ENCODE assay signal across 9 cellular contexts in genomic region chr6:163707385-163708355, GRCh38.
A peak's percentile ranks its signal among the peaks of the same experiment; 100 is the strongest.
DNase-seq lines count a peak whose midpoint lies in the region; ATAC-seq and TF ChIP-seq lines count a peak whose summit lies in the region.
"Had no signal": no experiment of that assay in that cellular context is flagged by ENCODE, and none has a peak within 500 bp of the region (broad histone marks: within the 10 kb centered on the region; RNA-seq: fewer than 3 reads in every experiment).

No MANE protein-coding gene starts in this region.

- ATAC-seq in GM19025 (IDR thresholded peaks at IDR 0.05; ENCODE audit: low read depth, unreplicated experiment) (peak; percentile 42), HG02981 (IDR thresholded peaks at IDR 0.05; ENCODE audit: unreplicated experiment) (peak; percentile 48)

- H2BK120ac ChIP-seq in H9 (ENCODE audit: low read depth, low read length, poor library complexity, severe bottlenecking): no peak overlapping the region

- no peak overlapping the region for H3K14ac ChIP-seq in H9 (ENCODE audit: insufficient read depth, low read length)

- no peaks in the 10 kb centered on the region for H3K27me3 Mint-ChIP-seq in H9 (ENCODE audit: low read depth)

- no peaks in the 10 kb centered on the region for H3K79me1 ChIP-seq in H9 (ENCODE audit: insufficient read depth, low read depth, low read length, poor library complexity, severe bottlenecking)

- H3K36me3 ChIP-seq in BLaER1 treated with 17β-estradiol and CSF1 and Interleukin-3, amounts not matched to agents 10 nM and 100 nM: no peaks in the 10 kb centered on the region
- H3K36me3 ChIP-seq in adipocyte (ENCODE audit: control insufficient read depth, insufficient read depth, low read length, severe bottlenecking) (no peaks in the 10 kb centered on the region), esophagus squamous epithelium (no peaks in the 10 kb centered on the region)

- intact Hi-C loops in esophagus squamous epithelium (cut with DNase I): no loop called here

- no peak overlapping the region for H4K5ac ChIP-seq in H9 (ENCODE audit: insufficient read length, low read depth, low read length)

- peaks cover 0 to 11% (median 0%) of the 10 kb centered on the region in 11 experiments; a peak in 9 of 22 replicates for H3K9me3 ChIP-seq in BLaER1 treated with 17β-estradiol and CSF1 and Interleukin-3, amounts not matched to agents 10 nM and 100 nM (replicated peaks in 1 of 11)
- H3K9me3 ChIP-seq in adipocyte (ENCODE audit: control insufficient read depth, low read length) (no peaks in the 10 kb centered on the region), esophagus squamous epithelium (no peaks in the 10 kb centered on the region), H9 (ENCODE audit: control insufficient read depth, low read depth, low read length) (no peaks in the 10 kb centered on the region)

- H3K56ac ChIP-seq in H9 (ENCODE audit: insufficient read length, low read depth, low read length): no peak overlapping the region

- H3K9ac ChIP-seq in BLaER1 treated with 17β-estradiol and CSF1 and Interleukin-3, amounts not matched to agents 10 nM and 100 nM: no peak overlapping the region
- H3K9ac ChIP-seq in adipocyte (ENCODE audit: low read length) (peak overlapping the region; percentile 13), H9 (ENCODE audit: extremely low read depth, insufficient read length, low read length) (no peak overlapping the region)

- no peak overlapping the region for H3K4me3 ChIP-seq in BLaER1 treated with 17β-estradiol and CSF1 and Interleukin-3, amounts not matched to agents 10 nM and 100 nM
- peak overlapping the region; percentile 14 for H3K4me3 ChIP-seq in adipocyte (ENCODE audit: low read length)
- no peak overlapping the region for H3K4me3 ChIP-seq in esophagus squamous epithelium

- no peaks in the 10 kb centered on the region; a peak in 1 of 7 replicates for H3K36me3 Mint-ChIP-seq in H9 (ENCODE audit: insufficient read depth in 1 of 3, low read depth in 3 of 3)

- no peaks in the 10 kb centered on the region for H3K27me3 ChIP-seq in BLaER1 treated with 17β-estradiol and CSF1 and Interleukin-3, amounts not matched to agents 10 nM and 100 nM
- no peaks in the 10 kb centered on the region for H3K27me3 ChIP-seq in adipocyte (replicated peaks; ENCODE audit: control insufficient read depth, insufficient read depth, low read length)
- peaks cover 0 to 5% (median 0%) of the 10 kb centered on the region in 4 donors for H3K27me3 ChIP-seq in esophagus squamous epithelium
- no peaks in the 10 kb centered on the region for H3K27me3 ChIP-seq in H9 (ENCODE audit: insufficient read depth, low read length)

- TF ChIP-seq POLR2A in esophagus squamous epithelium (IDR thresholded peaks at IDR 0.05): no peak

- H3K4me3 Mint-ChIP-seq in H9: no peak overlapping the region

- H3K27ac ChIP-seq in BLaER1 treated with 17β-estradiol and CSF1 and Interleukin-3, amounts not matched to agents 10 nM and 100 nM: peak overlapping the region in 2 of 11 experiments; percentile 8 to 18; a peak in 1 of 22 replicates
- H3K27ac ChIP-seq in esophagus squamous epithelium: peak overlapping the region in 1 of 4 donors; percentile 55
- no peak overlapping the region for H3K27ac ChIP-seq in H9 (ENCODE audit: insufficient read length, low read depth, low read length)

- TF ChIP-seq CTCF in esophagus squamous epithelium (IDR thresholded peaks at IDR 0.05): no peak
- no peak for TF ChIP-seq CTCF in H9 (conservative IDR thresholded peaks at IDR 0.05)

- no peak overlapping the region for H2BK20ac ChIP-seq in H9 (ENCODE audit: low read depth, low read length, poor library complexity, severe bottlenecking)

- no peak overlapping the region for H2BK15ac ChIP-seq in H9 (ENCODE audit: low read depth, low read length)

- H2AFZ ChIP-seq in H9 (ENCODE audit: low read length): no peak overlapping the region

- H3K4me1 Mint-ChIP-seq in H9: peaks cover 4 to 6% of the 10 kb centered on the region in 2 experiments; a peak in 2 of 4 replicates

- H4K91ac ChIP-seq in H9 (ENCODE audit: insufficient read length, low read depth, low read length): no peak overlapping the region

- WGBS in esophagus squamous epithelium, 2 donors: 65 to 67% methylated on average over 15 to 16 of the region's 18 CpGs
- no CpG with 5 or more reads among the region's 18 CpGs for WGBS in H9 (ENCODE audit: extremely low coverage, insufficient read length, low lambda C conversion rate)

- H3K23ac ChIP-seq in H9 (ENCODE audit: insufficient read length, low read depth, low read length): no peak overlapping the region

- H3K4me2 ChIP-seq in BLaER1 treated with 17β-estradiol and CSF1 and Interleukin-3, amounts not matched to agents 10 nM and 100 nM: peak overlapping the region; percentile 19 to 97 (median 86); a peak in 21 of 22 replicates
- no peak overlapping the region for H3K4me2 ChIP-seq in H9 (ENCODE audit: insufficient read depth, insufficient read length, low read length)

- H3K27ac Mint-ChIP-seq in H9: no peak overlapping the region

- H3K79me2 ChIP-seq in H9 (ENCODE audit: insufficient read depth, low read length): no peaks in the 10 kb centered on the region

- H4K20me1 ChIP-seq in BLaER1 treated with 17β-estradiol and CSF1 and Interleukin-3, amounts not matched to agents 10 nM and 100 nM: no peaks in the 10 kb centered on the region
- no peaks in the 10 kb centered on the region for H4K20me1 ChIP-seq in H9 (ENCODE audit: control insufficient read depth, insufficient read depth, insufficient read length)

- H2BK12ac ChIP-seq in H9 (ENCODE audit: insufficient read length, low read depth, low read length): no peak overlapping the region

- peaks cover 0 to 3% of the 10 kb centered on the region in 2 experiments; a peak in 2 of 5 replicates for H3K9me3 Mint-ChIP-seq in H9

- no peak overlapping the region for H2AK5ac ChIP-seq in H9 (ENCODE audit: insufficient read length, low read length)

- peaks cover 69 to 85% (median 79%) of the 10 kb centered on the region in 10 experiments for H3K4me1 ChIP-seq in BLaER1 treated with 17β-estradiol and CSF1 and Interleukin-3, amounts not matched to agents 10 nM and 100 nM
- H3K4me1 ChIP-seq in adipocyte (ENCODE audit: control insufficient read depth, insufficient read depth, low read length): peaks cover 44% of the 10 kb centered on the region
- peaks cover 3 to 53% (median 21%) of the 10 kb centered on the region in 3 donors for H3K4me1 ChIP-seq in esophagus squamous epithelium
- H3K4me1 ChIP-seq in H9 (ENCODE audit: insufficient read depth, low read length): no peaks in the 10 kb centered on the region

- no peak overlapping the region for H3K18ac ChIP-seq in H9 (ENCODE audit: insufficient read length, low read depth, low read length)

- no peak overlapping the region for H4K8ac ChIP-seq in H9 (replicated peaks; ENCODE audit: insufficient read length, low read depth, low read length)

- no peak overlapping the region for H2BK5ac ChIP-seq in H9 (ENCODE audit: insufficient read length, low read length)

- DNase-seq in adipocyte (ENCODE audit: low read depth): no peak
- no peak for DNase-seq in esophagus squamous epithelium (lab: John Stamatoyannopoulos, UW)
- DNase-seq in NCI-H2081 (lab: John Stamatoyannopoulos, UW): no peak
- DNase-seq in dedifferentiated amniotic fluid mesenchymal stem cell (ENCODE audit: extremely low spot score): no peak
- no peak for DNase-seq in H9
- DNase-seq: COR-L47 had no signal

- H3K23me2 ChIP-seq in H9 (ENCODE audit: insufficient read length, low read depth, low read length, poor library complexity, severe bottlenecking): no peaks in the 10 kb centered on the region

- no peak overlapping the region for H3T11ph ChIP-seq in H9 (ENCODE audit: low read length)

- no peak overlapping the region for H3K4ac ChIP-seq in H9 (ENCODE audit: low read depth, low read length)
